Comparison of ENCODE assay signal across 8 cellular contexts in genomic region chr11:115170133-115170815, GRCh38.
DNase-seq lines count a peak whose midpoint lies in the region; ATAC-seq, FAIRE-seq and TF ChIP-seq lines count a peak whose summit lies in the region.

No MANE protein-coding gene starts in this region.

- peak; percentile 39 for DNase-seq in activated CD4-positive, alpha-beta T cell treated with anti-CD3 and anti-CD28 coated beads for 48 hours
- DNase-seq in activated CD4-positive, alpha-beta T cell treated with anti-CD3 and anti-CD28 coated beads for 1 hour: no peak
- DNase-seq in Jurkat, Clone E6-1 (ENCODE audit: low read depth, low spot score): peak; percentile 27
- peak; percentile 33 for DNase-seq in activated CD4-positive, alpha-beta memory T cell treated with anti-CD3 and anti-CD28 coated beads, Interleukin-2, amount 10 ng/mL, durations not matched to agents 7 days and 5 days
- DNase-seq in keratinocyte (ENCODE audit: low read depth, low spot score) (no peak), uterus (no peak)
- no peak for DNase-seq in activated T-helper 1 cell treated with anti-CD3 and anti-CD28 coated beads, Interleukin-12 subunit alpha, Interleukin-12 subunit beta, Interleukin-2, Interleukin-4 antibody, amounts not matched to agents 30 ng/mL and 10 ng/mL and 1 ng/mL, durations not matched to agents 14 hours and 24 hours and 36 hours (ENCODE audit: low spot score)

- H3K79me2 ChIP-seq in keratinocyte (ENCODE audit: control insufficient read depth, insufficient read depth, low read length): no peaks in the 10 kb centered on the region

- no peaks in the 10 kb centered on the region for H3K9me1 ChIP-seq in keratinocyte (ENCODE audit: control insufficient read depth, extremely low read depth, insufficient read depth, low read length)

- H3K4me3 Mint-ChIP-seq in activated CD4-positive, alpha-beta memory T cell treated with anti-CD3 and anti-CD28 coated beads, Interleukin-2, amount 10 ng/mL, durations not matched to agents 7 days and 5 days: no peak overlapping the region
- H3K4me3 Mint-ChIP-seq in activated T-helper 1 cell treated with anti-CD3 and anti-CD28 coated beads, Interleukin-12 subunit alpha, Interleukin-12 subunit beta, Interleukin-2, Interleukin-4 antibody, amounts not matched to agents 30 ng/mL and 10 ng/mL and 1 ng/mL, durations not matched to agents 14 hours and 24 hours and 36 hours: no peak overlapping the region

- no peak for FAIRE-seq in keratinocyte (lab: Jason Lieb, UNC)

- peaks cover 1% of the 10 kb centered on the region for H3K4me1 Mint-ChIP-seq in activated CD4-positive, alpha-beta memory T cell treated with anti-CD3 and anti-CD28 coated beads, Interleukin-2, amount 10 ng/mL, durations not matched to agents 7 days and 5 days
- H3K4me1 Mint-ChIP-seq in activated T-helper 1 cell treated with anti-CD3 and anti-CD28 coated beads, Interleukin-12 subunit alpha, Interleukin-12 subunit beta, Interleukin-2, Interleukin-4 antibody, amounts not matched to agents 30 ng/mL and 10 ng/mL and 1 ng/mL, durations not matched to agents 14 hours and 24 hours and 36 hours (ENCODE audit: low read depth): no peaks in the 10 kb centered on the region

- POLR2A ChIA-PET in activated CD4-positive, alpha-beta memory T cell treated with anti-CD3 and anti-CD28 coated beads, Interleukin-2, amount 10 ng/mL, durations not matched to agents 7 days and 5 days (lab: Charles Lee): no interaction called here

- H3K27me3 Mint-ChIP-seq in activated CD4-positive, alpha-beta memory T cell treated with anti-CD3 and anti-CD28 coated beads, Interleukin-2, amount 10 ng/mL, durations not matched to agents 7 days and 5 days: peaks cover 14% of the 10 kb centered on the region
- H3K27me3 Mint-ChIP-seq in activated T-helper 1 cell treated with anti-CD3 and anti-CD28 coated beads, Interleukin-12 subunit alpha, Interleukin-12 subunit beta, Interleukin-2, Interleukin-4 antibody, amounts not matched to agents 30 ng/mL and 10 ng/mL and 1 ng/mL, durations not matched to agents 14 hours and 24 hours and 36 hours (ENCODE audit: insufficient read depth): no peaks in the 10 kb centered on the region

- peak; percentile 47 to 63 (median 51) for TF ChIP-seq CTCF in keratinocyte (optimal IDR thresholded peaks at IDR 0.05 in 1 of 3, IDR thresholded peaks at IDR 0.05 in 1 of 3, conservative IDR thresholded peaks at IDR 0.05 in 1 of 3; ENCODE audit: extremely low read depth in 1 of 3, insufficient read depth in 2 of 3, low read length in 3 of 3)
- TF ChIP-seq CTCF in uterus (IDR thresholded peaks at IDR 0.05): peak; percentile 9 to 41 (median 28)

- TF ChIP-seq POLR2A in uterus (IDR thresholded peaks at IDR 0.05): no peak

- H3K27ac Mint-ChIP-seq in activated CD4-positive, alpha-beta memory T cell treated with anti-CD3 and anti-CD28 coated beads, Interleukin-2, amount 10 ng/mL, durations not matched to agents 7 days and 5 days: no peak overlapping the region
- no peak overlapping the region for H3K27ac Mint-ChIP-seq in activated T-helper 1 cell treated with anti-CD3 and anti-CD28 coated beads, Interleukin-12 subunit alpha, Interleukin-12 subunit beta, Interleukin-2, Interleukin-4 antibody, amounts not matched to agents 30 ng/mL and 10 ng/mL and 1 ng/mL, durations not matched to agents 14 hours and 24 hours and 36 hours

- H3K4me3 ChIP-seq in Jurkat, Clone E6-1 (ENCODE audit: low read length): no peak overlapping the region
- no peak overlapping the region for H3K4me3 ChIP-seq in keratinocyte (ENCODE audit: control insufficient read depth in 2 of 3, extremely low read depth in 1 of 3, insufficient read depth in 2 of 3, low read depth in 1 of 3, low read length in 3 of 3)
- no peak overlapping the region for H3K4me3 ChIP-seq in uterus

- no peaks in the 10 kb centered on the region for H3K36me3 Mint-ChIP-seq in activated CD4-positive, alpha-beta memory T cell treated with anti-CD3 and anti-CD28 coated beads, Interleukin-2, amount 10 ng/mL, durations not matched to agents 7 days and 5 days (ENCODE audit: low read depth)
- H3K36me3 Mint-ChIP-seq in activated T-helper 1 cell treated with anti-CD3 and anti-CD28 coated beads, Interleukin-12 subunit alpha, Interleukin-12 subunit beta, Interleukin-2, Interleukin-4 antibody, amounts not matched to agents 30 ng/mL and 10 ng/mL and 1 ng/mL, durations not matched to agents 14 hours and 24 hours and 36 hours (ENCODE audit: low read depth): no peaks in the 10 kb centered on the region

- CTCF ChIA-PET in activated CD4-positive, alpha-beta memory T cell treated with anti-CD3 and anti-CD28 coated beads, Interleukin-2, amount 10 ng/mL, durations not matched to agents 7 days and 5 days (lab: Charles Lee): interaction anchor here (1.9 kb wide), 1 partner anchor 81 kb away, joined by 4 read pairs; no protein-coding TSS in a partner anchor

- H2AFZ ChIP-seq in keratinocyte (ENCODE audit: control insufficient read depth, low read length): no peak overlapping the region

- no peak for ATAC-seq in GM19463 (IDR thresholded peaks at IDR 0.05; ENCODE audit: unreplicated experiment)

- H3K9ac ChIP-seq in keratinocyte (ENCODE audit: control insufficient read depth, extremely low read depth, insufficient read depth, low read length): no peak overlapping the region

- no peaks in the 10 kb centered on the region for H4K20me1 ChIP-seq in keratinocyte (ENCODE audit: control insufficient read depth, extremely low read depth, insufficient read depth, low read length)

- H3K9me3 Mint-ChIP-seq in activated CD4-positive, alpha-beta memory T cell treated with anti-CD3 and anti-CD28 coated beads, Interleukin-2, amount 10 ng/mL, durations not matched to agents 7 days and 5 days: no peaks in the 10 kb centered on the region
- no peaks in the 10 kb centered on the region for H3K9me3 Mint-ChIP-seq in activated T-helper 1 cell treated with anti-CD3 and anti-CD28 coated beads, Interleukin-12 subunit alpha, Interleukin-12 subunit beta, Interleukin-2, Interleukin-4 antibody, amounts not matched to agents 30 ng/mL and 10 ng/mL and 1 ng/mL, durations not matched to agents 14 hours and 24 hours and 36 hours

- dilution Hi-C loops in keratinocyte (cut with MboI; ENCODE audit: extremely low pct_ligation_motif_present, low sequenced_read_pairs): no loop called here

- H3K36me3 ChIP-seq in keratinocyte (ENCODE audit: control insufficient read depth in 2 of 2, extremely low read depth in 1 of 2, insufficient read depth in 2 of 2, low read length in 2 of 2): no peaks in the 10 kb centered on the region
- H3K36me3 ChIP-seq in uterus: no peaks in the 10 kb centered on the region

- no peak overlapping the region for H3K4me2 ChIP-seq in keratinocyte (ENCODE audit: control insufficient read depth, extremely low read depth, insufficient read depth, low read depth, low read length)

- intact Hi-C loops in uterus (cut with DNase I; ENCODE audit: low total_unique reads): no loop called here
- intact Hi-C loops in activated T-helper 1 cell treated with anti-CD3 and anti-CD28 coated beads, Interleukin-12 subunit alpha, Interleukin-12 subunit beta, Interleukin-2, Interleukin-4 antibody, amounts not matched to agents 30 ng/mL and 10 ng/mL and 1 ng/mL, durations not matched to agents 14 hours and 24 hours and 36 hours (cut with micrococcal nuclease): no loop called here

- H3K9me3 ChIP-seq in keratinocyte (ENCODE audit: control insufficient read depth, low read depth, low read length) (no peaks in the 10 kb centered on the region), uterus (no peaks in the 10 kb centered on the region)

- H3K27me3 ChIP-seq in keratinocyte (ENCODE audit: control insufficient read depth, extremely low read depth, insufficient read depth, low read length) (no peaks in the 10 kb centered on the region), uterus (no peaks in the 10 kb centered on the region)

- no peak overlapping the region for H3K27ac ChIP-seq in keratinocyte (ENCODE audit: control insufficient read depth, insufficient read depth, low read length)
- H3K27ac ChIP-seq in uterus: no peak overlapping the region

- no peaks in the 10 kb centered on the region for H3K4me1 ChIP-seq in keratinocyte (ENCODE audit: control insufficient read depth, extremely low read depth, insufficient read depth, low read length)
- H3K4me1 ChIP-seq in uterus: no peaks in the 10 kb centered on the region

Comparison
In these comparisons a context has a peak if more than half of its experiments do, and no peak if none do; other contexts are left out.
1. DNase-seq: peak in activated CD4-positive, alpha-beta T cell treated with anti-CD3 and anti-CD28 coated beads for 48 hours (single experiment), Jurkat, Clone E6-1 (single experiment) and activated CD4-positive, alpha-beta memory T cell treated with anti-CD3 and anti-CD28 coated beads, Interleukin-2, amount 10 ng/mL, durations not matched to agents 7 days and 5 days (single experiment); none in activated CD4-positive, alpha-beta T cell treated with anti-CD3 and anti-CD28 coated beads for 1 hour (single experiment), keratinocyte (single experiment), uterus (0 of 2) and activated T-helper 1 cell treated with anti-CD3 and anti-CD28 coated beads, Interleukin-12 subunit alpha, Interleukin-12 subunit beta, Interleukin-2, Interleukin-4 antibody, amounts not matched to agents 30 ng/mL and 10 ng/mL and 1 ng/mL, durations not matched to agents 14 hours and 24 hours and 36 hours (single experiment).